Comparison of ENCODE assay signal across 8 cellular contexts in the genomic region with DNA sequence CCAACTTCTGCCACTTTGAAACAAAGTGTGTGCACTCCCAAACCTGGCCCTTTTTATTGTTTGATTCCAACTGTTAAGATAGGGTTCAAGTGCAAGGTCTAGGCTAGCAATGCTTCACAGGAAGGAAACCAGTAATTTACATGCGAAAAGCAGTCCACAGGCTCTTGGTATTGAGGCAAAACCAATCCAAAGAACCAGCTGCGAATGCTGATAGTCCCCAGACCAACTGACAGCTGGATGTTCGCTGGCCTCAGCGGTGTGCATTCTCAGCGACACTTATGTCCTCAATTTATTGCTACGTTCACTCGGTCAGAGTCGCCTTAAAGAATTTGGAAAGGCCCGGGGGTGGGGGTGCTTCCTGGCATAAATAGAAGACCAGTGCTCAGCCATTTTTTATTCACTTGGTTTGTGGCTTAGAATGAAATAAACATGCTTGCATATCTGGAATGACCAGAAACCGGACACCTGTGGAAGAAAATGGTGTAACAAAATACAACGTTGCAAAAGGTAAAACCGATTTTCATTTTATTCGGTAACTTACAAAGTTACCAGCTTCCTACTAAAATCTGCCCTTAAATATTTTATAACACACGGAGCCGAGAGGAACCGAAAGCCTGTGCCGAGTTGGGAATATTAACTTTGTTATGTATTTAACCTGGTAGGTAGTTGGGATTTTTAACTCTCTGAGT. TPM values are rescaled to one million over a fixed set of nuclear protein-coding genes. Genes with fewer than 3 reads are reported as not detected.
DNase-seq lines count a peak whose midpoint lies in the region; ATAC-seq, FAIRE-seq and TF ChIP-seq lines count a peak whose summit lies in the region.

No MANE protein-coding gene starts in this region.

- no peak for TF ChIP-seq EP300 in tibial nerve (IDR thresholded peaks at IDR 0.05)

- peak; percentile 81 for FAIRE-seq in GM19239 (lab: Jason Lieb, UNC)

- TF ChIP-seq CTCF in AG10803 (conservative IDR thresholded peaks at IDR 0.05; ENCODE audit: low read length) = no peak
- TF ChIP-seq CTCF in brain microvascular endothelial cell (IDR thresholded peaks at IDR 0.05; ENCODE audit: low read depth, low read length, missing control alignments) = no peak
- TF ChIP-seq CTCF in lower lobe of right lung (IDR thresholded peaks at IDR 0.05) = no peak
- no peak for TF ChIP-seq CTCF in tibial nerve (IDR thresholded peaks at IDR 0.05)

- in situ Hi-C loops in brain microvascular endothelial cell (cut with HindIII; ENCODE audit: low pct_ligation_motif_present, low sequenced_read_pairs) = no loop called here

- WGBS in tibial nerve, 2 donors = 12 to 13% methylated on average over 17 of the region's 17 CpGs

- no peaks in the 10 kb centered on the region for H3K9me3 ChIP-seq in lower lobe of right lung
- no peaks in the 10 kb centered on the region for H3K9me3 ChIP-seq in tibial nerve

- H3K27ac ChIP-seq in brain microvascular endothelial cell (no peak overlapping the region), lower lobe of right lung (peak overlapping the region; percentile 95), tibial nerve (peak overlapping the region; percentile 89 to 98 (median 92))

- ATAC-seq in lower lobe of right lung (no peak), GM18517 (IDR thresholded peaks at IDR 0.05; ENCODE audit: unreplicated experiment) (no peak), HG03520 (IDR thresholded peaks at IDR 0.05; ENCODE audit: unreplicated experiment) (no peak)

- H3K27me3 ChIP-seq in brain microvascular endothelial cell (replicated peaks) = peaks cover 3% of the 10 kb centered on the region
- H3K27me3 ChIP-seq in lower lobe of right lung (ENCODE audit: low read depth) = no peaks in the 10 kb centered on the region
- no peaks in the 10 kb centered on the region for H3K27me3 ChIP-seq in tibial nerve

- H3K4me1 ChIP-seq in lower lobe of right lung (peaks cover 77% of the 10 kb centered on the region), tibial nerve (peaks cover 0 to 80% (median 49%) of the 10 kb centered on the region in 4 donors)

- no peak for TF ChIP-seq POLR2A in tibial nerve (IDR thresholded peaks at IDR 0.05)

- intact Hi-C loops in lower lobe of right lung (cut with DNase I) = no loop called here

- H3K4me3 ChIP-seq in AG10803 (ENCODE audit: low read length) = peak overlapping the region; percentile 78
- peak overlapping the region; percentile 54 for H3K4me3 ChIP-seq in brain microvascular endothelial cell (ENCODE audit: low read depth, low read length)
- peak overlapping the region; percentile 97 for H3K4me3 ChIP-seq in lower lobe of right lung
- H3K4me3 ChIP-seq in tibial nerve = peak overlapping the region; percentile 72 to 98 (median 80)

- H3K36me3 ChIP-seq in brain microvascular endothelial cell (replicated peaks) (no peaks in the 10 kb centered on the region), lower lobe of right lung (peaks cover 3% of the 10 kb centered on the region), tibial nerve (no peaks in the 10 kb centered on the region)

- DNase-seq in AG10803 (ENCODE audit: low read depth) (peak; percentile 24), GM19239 (ENCODE audit: insufficient read length, low spot score) (no peak), OCI-M1 (lab: John Stamatoyannopoulos, UW) (peak; percentile 98), brain microvascular endothelial cell (no peak), lower lobe of right lung (no peak), tibial nerve (ENCODE audit: low spot score in 2 of 2) (no peak)

RNA-seq across cellular contexts. Expression of gene CPT1A, which starts 1.6 kb away (rescaled TPM):
- total RNA-seq in lower lobe of right lung (88.4 TPM), tibial nerve (10 to 100 TPM; 32.9 to 84.9 (median 49.2) TPM)

Comparison
In these comparisons a context has a peak if more than half of its experiments do, and no peak if none do; other contexts are left out.
1. DNase-seq: peak in AG10803 (single experiment) and OCI-M1 (single experiment); none in GM19239 (single experiment), brain microvascular endothelial cell (single experiment), lower lobe of right lung (single experiment) and tibial nerve (0 of 2).
2. Peak in every context shown above with its lines, with median percentiles within 50 percentile points of each other: H3K4me3 ChIP-seq.